Comparison of ENCODE assay signal across 17 cellular contexts in genomic region chr1:75373542-75374159, GRCh38.
"Had no signal": no experiment of that assay in that cellular context is flagged by ENCODE, and none has a peak within 500 bp of the region (broad histone marks: within the 10 kb centered on the region; RNA-seq: fewer than 3 reads in every experiment).

No MANE protein-coding gene starts in this region.

- H3K27ac Mint-ChIP-seq: activated naive CD8-positive, alpha-beta T cell; effector memory CD8-positive, alpha-beta T cell had no signal

- H3K4me3 ChIP-seq: cardiac muscle cell, suprapubic skin, transverse colon had no signal

- H3K4me1 ChIP-seq: suprapubic skin, transverse colon had no signal

- H3K27me3 Mint-ChIP-seq: effector memory CD8-positive, alpha-beta T cell had no signal

- DNase-seq: activated CD4-positive, alpha-beta T cell treated with anti-CD3 and anti-CD28 coated beads, Interleukin-2, amount 50 U/mL, for 48 hours; activated gamma-delta T cell; effector memory CD8-positive, alpha-beta T cell; foreskin fibroblast; left cardiac atrium; mesendoderm; naive thymus-derived CD8-positive, alpha-beta T cell; retina; stimulated activated naive CD4-positive, alpha-beta T cell treated with Interleukin-2 at 50 U/mL for 16 hours; T-helper 2 cell; transverse colon; WERI-Rb-1 had no signal

- H3K36me3 Mint-ChIP-seq: activated naive CD8-positive, alpha-beta T cell had no signal

- H3K27me3 ChIP-seq: cardiac muscle cell, neutrophil, suprapubic skin, transverse colon had no signal

- H3K36me3 ChIP-seq: cardiac muscle cell, neutrophil, suprapubic skin, transverse colon, WERI-Rb-1 had no signal

- H3K9me3 ChIP-seq: neutrophil, transverse colon had no signal

- H3K4me3 Mint-ChIP-seq: activated naive CD8-positive, alpha-beta T cell had no signal

- ATAC-seq: effector memory CD8-positive, alpha-beta T cell; left cardiac atrium; naive thymus-derived CD8-positive, alpha-beta T cell had no signal

- H3K27ac ChIP-seq: cardiac muscle cell, epithelial cell of prostate, neutrophil, suprapubic skin, transverse colon, WERI-Rb-1 had no signal
